Comparison of ENCODE assay signal across 1 cellular context in the genomic region with DNA sequence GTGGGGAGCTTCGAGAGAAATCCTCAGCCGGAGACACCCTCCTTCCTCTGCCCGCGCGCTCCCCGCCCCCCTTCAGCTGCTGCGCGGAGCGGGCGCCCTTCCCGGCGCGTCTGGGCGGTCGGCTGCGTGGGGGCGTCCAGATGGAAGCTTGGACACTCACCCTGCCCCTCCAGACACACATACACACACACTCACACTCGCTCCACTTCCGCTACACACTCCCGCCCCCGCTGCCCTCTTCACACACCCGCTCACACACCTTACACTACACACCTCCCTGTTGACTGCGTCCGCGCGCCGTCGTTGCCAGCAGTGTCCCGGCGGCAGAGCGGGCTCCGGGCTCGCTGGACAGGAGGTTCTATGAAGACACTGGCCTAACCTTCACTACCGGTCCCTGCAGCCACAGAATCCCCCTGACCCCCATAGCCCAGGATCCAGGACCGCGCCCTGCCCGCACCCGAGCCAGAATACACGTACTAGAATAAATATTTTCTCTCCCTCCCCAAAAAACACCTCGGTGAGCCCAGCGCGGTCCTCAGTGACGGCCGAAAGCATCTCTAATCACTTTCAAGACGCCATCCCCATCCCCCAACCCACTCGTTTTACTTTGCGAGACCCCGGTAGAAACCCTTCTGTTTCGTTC.
TF ChIP-seq lines count a peak whose summit lies in the region.

No MANE protein-coding gene starts in this region.

TF ChIP-seq in IMR-90, 13 proteins besides CTCF, POLR2A, EP300 and RAD21:
- TF ChIP-seq MXI1 (IDR thresholded peaks at IDR 0.05; ENCODE audit: borderline replicate concordance, low read depth, low read length) (no peak), SMC3 (IDR thresholded peaks at IDR 0.05; ENCODE audit: low read depth, low read length) (0 out of 2 replicates have a peak, but pooled peaks have one; percentile 8)
TF ChIP-seq in IMR-90: peak in this region for 1.
